23 cellular contexts compared by ENCODE assay signal in the genomic region with DNA sequence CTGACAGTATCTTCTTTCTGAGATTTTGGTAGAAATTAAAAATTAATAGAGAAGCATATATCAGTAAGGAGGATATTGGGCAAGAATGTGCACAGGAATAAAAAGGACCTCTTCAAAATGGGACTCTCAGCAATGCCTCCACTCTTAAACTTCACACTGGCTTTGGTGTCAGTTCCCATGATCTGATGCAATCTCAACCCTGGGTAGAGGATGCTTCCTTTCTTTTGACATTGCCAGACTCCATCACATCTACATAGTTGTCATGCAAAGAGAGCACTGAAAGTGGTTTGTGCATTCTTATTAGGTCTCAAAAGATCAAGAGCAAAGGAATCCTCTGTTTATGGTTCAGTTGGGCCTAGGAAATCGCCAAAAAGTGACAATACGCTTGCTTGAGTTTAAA. TPM values are rescaled to one million over a fixed set of nuclear protein-coding genes. Genes with fewer than 3 reads are reported as not detected.
DNase-seq lines count a peak whose midpoint lies in the region; ATAC-seq, FAIRE-seq and TF ChIP-seq lines count a peak whose summit lies in the region.
"Had no signal": no experiment of that assay in that cellular context is flagged by ENCODE, and none has a peak within 500 bp of the region (broad histone marks: within the 10 kb centered on the region; RNA-seq: fewer than 3 reads in every experiment).

No MANE protein-coding gene starts in this region.

- in situ Hi-C loops in HepG2 (cut with HindIII; ENCODE audit: extremely low pct_ligation_motif_present, low pct_unique_long_range_greater_than_20kb): no loop called here

- DNase-seq in colonic mucosa (no peak), HepG2 (ENCODE audit: low spot score) (peak; percentile 20), BE2C (no peak), mucosa of gallbladder (ENCODE audit: low spot score) (no peak)
- DNase-seq: activated T-cell treated with anti-CD3 and anti-CD28 coated beads, Interleukin-2, amount 50 U/mL, for 72 hours; central memory CD4-positive, alpha-beta T cell; DMS153; endodermal cell; gastrocnemius medialis; mucosa of descending colon; NCI-H1694 treated with DMSO at 0.1 percent for 48 hours; NCI-H510A treated with DMSO at 0.1 percent for 48 hours; pancreas; PC-3; SK-N-SH; stimulated activated naive CD4-positive, alpha-beta T cell treated with Interleukin-2 at 50 U/mL for 16 hours had no signal

- H3K4me1 ChIP-seq in HUES48 (ENCODE audit: control insufficient read depth, insufficient read depth, low read length) (peaks cover 29% of the 10 kb centered on the region), colonic mucosa (no peaks in the 10 kb centered on the region), HepG2 (ENCODE audit: insufficient read depth, low read length) (peaks cover 83% of the 10 kb centered on the region), BE2C (peaks cover 7% of the 10 kb centered on the region; the same call in 1 of the 2 replicates)

- intact Hi-C loops in colonic mucosa (cut with DNase I): no loop called here
- intact Hi-C loops in HepG2 (cut with micrococcal nuclease; ENCODE audit: unreplicated experiment): no loop called here

- TF ChIP-seq CTCF in colonic mucosa (IDR thresholded peaks at IDR 0.05) (no peak), HepG2 (CRISPR knock-in tag; IDR thresholded peaks at IDR 0.05) (no peak), BE2C (IDR thresholded peaks at IDR 0.05; ENCODE audit: low read depth, low read length) (no peak)

- TF ChIP-seq POLR2A in HepG2 (IDR thresholded peaks at IDR 0.05; ENCODE audit: insufficient read depth in 1 of 2, low read depth in 2 of 2, low read length in 2 of 2): no peak; a peak in 1 of 4 replicates

- TF ChIP-seq RAD21 in HepG2 (CRISPR knock-in tag; IDR thresholded peaks at IDR 0.05): no peak

- peak overlapping the region; percentile 81 for H3K4me2 ChIP-seq in HepG2 (ENCODE audit: low read depth, low read length)
- H3K4me2 ChIP-seq: BLaER1 treated with 17β-estradiol and CSF1 and Interleukin-3, amounts not matched to agents 10 nM and 100 nM; SK-N-SH had no signal

- H3K27me3 ChIP-seq in HUES48 (ENCODE audit: control insufficient read depth, insufficient read depth, low read length): no peaks in the 10 kb centered on the region
- no peaks in the 10 kb centered on the region for H3K27me3 ChIP-seq in colonic mucosa
- no peaks in the 10 kb centered on the region for H3K27me3 ChIP-seq in HepG2 (ENCODE audit: control insufficient read depth in 1 of 2, insufficient read depth in 2 of 2, low read length in 2 of 2)
- no peaks in the 10 kb centered on the region for H3K27me3 ChIP-seq in BE2C
- H3K27me3 ChIP-seq: BLaER1 treated with 17β-estradiol and CSF1 and Interleukin-3, amounts not matched to agents 10 nM and 100 nM; gastrocnemius medialis; pancreas had no signal

- H3K9ac ChIP-seq in HUES48 (ENCODE audit: low read depth, low read length) (no peak overlapping the region; the same call in 1 of the 2 replicates), colonic mucosa (ENCODE audit: low read depth in 2 of 2, low read length in 2 of 2) (no peak overlapping the region), HepG2 (ENCODE audit: insufficient read depth, low read depth, low read length) (peak overlapping the region; percentile 63)
- H3K9ac ChIP-seq: BLaER1 treated with 17β-estradiol and CSF1 and Interleukin-3, amounts not matched to agents 10 nM and 100 nM; SK-N-SH had no signal

- H3K27ac ChIP-seq in HUES48 (ENCODE audit: low read depth, low read length) (peak overlapping the region; percentile 70), colonic mucosa (peak overlapping the region; percentile 25), HepG2 (ENCODE audit: extremely low read length, insufficient read depth, low read length) (peak overlapping the region; percentile 94), temporal lobe (ENCODE audit: low read depth, low read length) (peak overlapping the region; percentile 77)
- H3K27ac ChIP-seq: BLaER1 treated with 17β-estradiol and CSF1 and Interleukin-3, amounts not matched to agents 10 nM and 100 nM had no signal

- H2AFZ ChIP-seq in HepG2 (ENCODE audit: low read length): no peak overlapping the region

- FAIRE-seq in HepG2 (lab: Jason Lieb, UNC): no peak
- FAIRE-seq: GM18507, keratinocyte, pancreas had no signal

- POLR2A ChIA-PET in HepG2 (lab: Yijun Ruan, JAX): interaction anchor here (1.3 to 3.9 kb wide), 10 partner anchors 14 to 383 kb away, joined by 3 to 64 read pairs (median 10); partner anchors contain the start of gene STARD13

- H3K4me3 ChIP-seq in HUES48 (ENCODE audit: low read depth, low read length) (no peak overlapping the region; the same call in 1 of the 2 replicates), colonic mucosa (no peak overlapping the region), HepG2 (replicated peaks in 1 of 3; ENCODE audit: insufficient read depth in 1 of 3, low read depth in 2 of 3, low read length in 3 of 3) (no peak overlapping the region), BE2C (ENCODE audit: low read depth, low read length) (no peak overlapping the region)
- H3K4me3 ChIP-seq: BLaER1 treated with 17β-estradiol and CSF1 and Interleukin-3, amounts not matched to agents 10 nM and 100 nM; gastrocnemius medialis; mucosa of descending colon; pancreas had no signal

- BruUV-seq in HepG2 (replicated peaks; lab: Mats Ljungman, UMichigan): no TSS peak

- H4K20me1 ChIP-seq in HepG2 (ENCODE audit: insufficient read depth, low read length): no peaks in the 10 kb centered on the region
- H4K20me1 ChIP-seq: BLaER1 treated with 17β-estradiol and CSF1 and Interleukin-3, amounts not matched to agents 10 nM and 100 nM had no signal

- CTCF ChIA-PET in HepG2 (lab: Yijun Ruan, JAX; ENCODE audit: low intra/inter-chr PET ratio, low total read pairs): no interaction called here

- no peaks in the 10 kb centered on the region for H3K9me3 ChIP-seq in HUES48 (ENCODE audit: control insufficient read depth, insufficient read depth, low read length)
- no peaks in the 10 kb centered on the region for H3K9me3 ChIP-seq in colonic mucosa
- no peaks in the 10 kb centered on the region for H3K9me3 ChIP-seq in HepG2 (ENCODE audit: low read length)
- H3K9me3 ChIP-seq in BE2C: no peaks in the 10 kb centered on the region
- H3K9me3 ChIP-seq: BLaER1 treated with 17β-estradiol and CSF1 and Interleukin-3, amounts not matched to agents 10 nM and 100 nM; gastrocnemius medialis; mucosa of descending colon; pancreas; SK-N-SH had no signal

- H3K36me3 ChIP-seq in HUES48 (ENCODE audit: control insufficient read depth, insufficient read depth, low read length): no peaks in the 10 kb centered on the region
- H3K36me3 ChIP-seq in colonic mucosa: no peaks in the 10 kb centered on the region
- H3K36me3 ChIP-seq in HepG2 (replicated peaks in 1 of 2; ENCODE audit: control insufficient read depth in 1 of 2, insufficient read depth in 2 of 2, low read length in 2 of 2): peaks cover 2 to 13% of the 10 kb centered on the region in 2 experiments; a peak in 4 of 5 replicates
- no peaks in the 10 kb centered on the region for H3K36me3 ChIP-seq in BE2C
- H3K36me3 ChIP-seq: BLaER1 treated with 17β-estradiol and CSF1 and Interleukin-3, amounts not matched to agents 10 nM and 100 nM; gastrocnemius medialis; pancreas had no signal

- WGBS in HepG2 (ENCODE audit: low lambda C conversion rate): 65% methylated on average over 2 of the region's 2 CpGs

- ATAC-seq in HepG2 (no peak), GM18511 (IDR thresholded peaks at IDR 0.05; ENCODE audit: unreplicated experiment) (no peak), HG03139 (IDR thresholded peaks at IDR 0.05; ENCODE audit: unreplicated experiment) (no peak)
- ATAC-seq: activated T-cell treated with anti-CD3 and anti-CD28 coated beads, Interleukin-2, amount 50 U/mL, for 72 hours; mucosa of descending colon; PC-3 had no signal

- no peak for TF ChIP-seq EP300 in HepG2 (IDR thresholded peaks at IDR 0.05; ENCODE audit: low read depth in 2 of 2, low read length in 2 of 2)
- no peak for TF ChIP-seq EP300 in HepG2 (CRISPR knock-in tag; IDR thresholded peaks at IDR 0.05; ENCODE audit: borderline replicate concordance)

- H3K79me2 ChIP-seq in HepG2 (ENCODE audit: insufficient read depth, low read length): peaks cover 57% of the 10 kb centered on the region

TF ChIP-seq in HepG2, 621 proteins besides CTCF, POLR2A, EP300 and RAD21 (continues in another document):
- TF ChIP-seq CEBPG (CRISPR knock-in tag; IDR thresholded peaks at IDR 0.05): peak; percentile 82

RNA-seq across cellular contexts. Expression of gene STARD13, which starts 26.3 kb away (rescaled TPM):
- total RNA-seq in colonic mucosa (10 to 100 TPM; 21.3 to 30.2 TPM), HepG2 (2016; rRNA removed; fragmentation: Illumina TruSeq; extraction: Trizol) (13.8 and 14.3 TPM in 2 replicates), temporal lobe (7.1 TPM), mucosa of gallbladder (36.1 TPM)
- 5.1 and 5.3 TPM in 2 replicates for total RNA-seq in HepG2 (2016; cell fraction: cytosol; rRNA removed; fragmentation: Illumina TruSeq; extraction: Trizol; ENCODE audit: low read depth)
- 13.0 and 13.3 TPM in 2 replicates for total RNA-seq in HepG2 (2016; cell fraction: insoluble cytoplasmic fraction; rRNA removed; fragmentation: Illumina TruSeq; extraction: Trizol)
- total RNA-seq in HepG2 (2016; cell fraction: membrane; rRNA removed; fragmentation: Illumina TruSeq; extraction: Trizol): 9.4 and 10.5 TPM in 2 replicates
- 53.4 and 58.4 TPM in 2 replicates for total RNA-seq in HepG2 (2016; cell fraction: nucleus; rRNA removed; fragmentation: Illumina TruSeq; extraction: Trizol)
- polyA plus RNA-seq in HepG2 (2011; rRNA removed): 10.4 and 12.8 TPM in 2 replicates
- 5.8 and 6.4 TPM in 2 replicates for polyA plus RNA-seq in HepG2 (2011; cell fraction: cytosol; rRNA removed)
- polyA plus RNA-seq in HepG2 (2011; cell fraction: nucleus; rRNA removed): 15.9 and 29.1 TPM in 2 replicates
- 11.9 and 13.6 TPM in 2 replicates for polyA plus RNA-seq in HepG2 (2012)
- polyA plus RNA-seq in HepG2 (2016; cell fraction: cytosol; fragmentation: Illumina TruSeq; extraction: Trizol; ENCODE audit: low read depth): 2.0 and 2.1 TPM in 2 replicates
- 8.6 and 9.2 TPM in 2 replicates for polyA plus RNA-seq in HepG2 (2016; cell fraction: insoluble cytoplasmic fraction; fragmentation: Illumina TruSeq; extraction: Trizol; ENCODE audit: low read depth)
- 2.3 and 3.4 TPM in 2 replicates for polyA plus RNA-seq in HepG2 (2016; cell fraction: membrane; fragmentation: Illumina TruSeq; extraction: Trizol; ENCODE audit: low read depth)
- 14.9 and 15.9 TPM in 2 replicates for polyA plus RNA-seq in HepG2 (2016; cell fraction: nucleus; fragmentation: Illumina TruSeq; extraction: Trizol; ENCODE audit: insufficient read depth, low read depth)
- 7.2 and 67.0 TPM in 2 replicates for polyA minus RNA-seq in HepG2 (2011; rRNA and poly(A)+ RNA removed; ENCODE audit: low replicate concordance)
- 9.8 and 14.1 TPM in 2 replicates for polyA minus RNA-seq in HepG2 (2011; cell fraction: cytosol; rRNA and poly(A)+ RNA removed)
- 147 and 165 TPM in 2 replicates for polyA minus RNA-seq in HepG2 (2011; cell fraction: nucleus; rRNA and poly(A)+ RNA removed)
- polyA plus RNA-seq in BE2C (2012; ENCODE audit: insufficient read depth, insufficient read length, low read depth): 12.0 TPM

Comparison
In these comparisons a context has a peak if more than half of its experiments do, and no peak if none do; other contexts are left out.
1. H3K27ac ChIP-seq: peak in every context shown above with its lines; median percentile 94 in HepG2; 77 in temporal lobe; 70 in HUES48; 25 in colonic mucosa.